Comparison of ENCODE assay signal across 8 cellular contexts in genomic region chr7:34900891-34901493, GRCh38.
DNase-seq lines count a peak whose midpoint lies in the region; ATAC-seq, FAIRE-seq and TF ChIP-seq lines count a peak whose summit lies in the region.

No MANE protein-coding gene starts in this region.

- ATAC-seq in HG02870 (IDR thresholded peaks at IDR 0.05; ENCODE audit: unreplicated experiment) (peak; percentile 80), left colon (peak; percentile 65), GM21381 (IDR thresholded peaks at IDR 0.05; ENCODE audit: unreplicated experiment) (no peak)

- WGBS in adrenal gland, 4 donors = 52 to 62% (median 58%) methylated on average over 2 to 4 of the region's 4 CpGs

- DNase-seq in GM18507 (ENCODE audit: extremely low spot score, insufficient read length, low read depth) (peak; percentile 2), SK-MEL-5 (ENCODE audit: low read depth, low spot score) (peak; percentile 86), left colon (no peak), adrenal gland (no peak), MG63 (no peak), GM12892 (ENCODE audit: insufficient read length) (no peak)

- intact Hi-C loops in left colon (cut with DNase I, micrococcal nuclease) (no loop called here), adrenal gland (cut with DNase I) (no loop called here)

- no peaks in the 10 kb centered on the region for H3K4me1 ChIP-seq in adrenal gland (replicated peaks in 1 of 2)

- H3K27me3 ChIP-seq in adrenal gland = no peaks in the 10 kb centered on the region
- no peaks in the 10 kb centered on the region for H3K27me3 ChIP-seq in MG63

- TF ChIP-seq POLR2A in adrenal gland (IDR thresholded peaks at IDR 0.05) = no peak
- no peak for TF ChIP-seq POLR2A in GM12892 (IDR thresholded peaks at IDR 0.05; ENCODE audit: low read depth, low read length)

- H3K27ac ChIP-seq in adrenal gland = no peak overlapping the region

- in situ Hi-C loops in SK-MEL-5 (cut with HindIII; ENCODE audit: low pct_unique_long_range_greater_than_20kb, low sequenced_read_pairs) = no loop called here

- H3K36me3 ChIP-seq in adrenal gland (replicated peaks in 1 of 2) = no peaks in the 10 kb centered on the region
- H3K36me3 ChIP-seq in MG63 = no peaks in the 10 kb centered on the region

- H3K9me3 ChIP-seq in adrenal gland (replicated peaks in 1 of 3) = no peaks in the 10 kb centered on the region
- no peaks in the 10 kb centered on the region for H3K9me3 ChIP-seq in MG63

- TF ChIP-seq CTCF in adrenal gland (IDR thresholded peaks at IDR 0.05) = peak in 1 of 6 experiments; percentile 6

- H3K4me3 ChIP-seq in adrenal gland (no peak overlapping the region), MG63 (no peak overlapping the region)

- FAIRE-seq in GM18507 (lab: Jason Lieb, UNC) (no peak), GM12892 (lab: Jason Lieb, UNC) (no peak)

Comparison
In these comparisons a context has a peak if more than half of its experiments do, and no peak if none do; other contexts are left out.
1. DNase-seq: peak in GM18507 (single experiment) and SK-MEL-5 (single experiment); none in left colon (0 of 2), adrenal gland (0 of 7), MG63 (single experiment) and GM12892 (single experiment).